24 cellular contexts compared by ENCODE assay signal in the genomic region with DNA sequence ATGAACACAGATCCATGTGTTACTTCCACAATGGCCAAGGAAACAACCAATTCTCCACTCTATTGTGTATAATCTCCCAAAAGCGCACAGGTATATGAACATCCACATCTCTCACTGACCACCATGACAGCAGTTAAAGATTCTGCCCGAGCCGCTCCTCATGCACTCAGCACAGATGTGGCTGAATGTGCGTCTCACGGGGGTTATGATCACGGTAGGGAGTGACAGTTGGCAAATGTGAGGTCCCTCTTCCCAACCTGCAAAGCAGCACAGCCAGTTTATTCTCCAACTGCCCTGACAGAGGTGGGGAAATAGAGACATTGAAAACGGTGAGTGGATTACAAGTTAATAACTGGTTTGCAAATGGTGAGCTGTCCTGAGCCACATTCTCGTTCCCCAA.
"Had no signal": no experiment of that assay in that cellular context is flagged by ENCODE, and none has a peak within 500 bp of the region (broad histone marks: within the 10 kb centered on the region; RNA-seq: fewer than 3 reads in every experiment).

No MANE protein-coding gene starts in this region.

- H3K27ac ChIP-seq: coronary artery, heart left ventricle, right lobe of liver, spleen, testis, transverse colon had no signal

- H3K36me3 ChIP-seq: right lobe of liver, transverse colon had no signal

- ATAC-seq: heart left ventricle; left colon; left ventricle myocardium superior; psoas muscle; right lobe of liver; stimulated activated naive B cell treated with anti-CD40 and anti-IgM and Interleukin-4, amounts not matched to agents 10 μg/mL and 1 μg/mL and 100 μg/mL, for 72 hours; stimulated activated naive CD8-positive, alpha-beta T cell treated with anti-CD3 and anti-CD28 coated beads, Interleukin-15, amount 100 ng/mL, for 72 hours had no signal

- H3K9me3 ChIP-seq: heart left ventricle, psoas muscle, right lobe of liver, spleen, testis, transverse colon had no signal

- H3K9me3 Mint-ChIP-seq: endodermal cell; nephron; stimulated activated naive B cell treated with anti-CD40 and anti-IgM and Interleukin-4, amounts not matched to agents 10 μg/mL and 1 μg/mL and 100 μg/mL, for 72 hours; stimulated activated naive CD8-positive, alpha-beta T cell treated with anti-CD3 and anti-CD28 coated beads, Interleukin-15, amount 100 ng/mL, for 72 hours had no signal

- H3K27me3 ChIP-seq: heart left ventricle, right lobe of liver, spleen, testis, transverse colon had no signal

- H3K4me3 ChIP-seq: coronary artery, heart left ventricle, lung, psoas muscle, right lobe of liver, spleen, testis, transverse colon had no signal

- H3K4me1 ChIP-seq: right lobe of liver, testis had no signal

- DNase-seq: effector CD4-positive, alpha-beta T cell; endodermal cell; erythroblast; foreskin melanocyte; heart left ventricle; hippocampal formation; left colon; left ventricle myocardium superior; mesenchymal stem cell; midbrain; psoas muscle; retina; right lobe of liver; spleen; stimulated activated CD4-positive, alpha-beta T cell treated with anti-CD3 and anti-CD28 coated beads, Interleukin-15, amount 100 ng/mL, for 24 hours; stimulated activated CD4-positive, alpha-beta T cell treated with anti-CD3 and anti-CD28 coated beads, Interleukin-1b, Interleukin-23, amount 100 ng/mL, for 48 hours; stimulated activated CD4-positive, alpha-beta T cell treated with anti-CD3 and anti-CD28 coated beads, Interleukin-4, amount 100 ng/mL, for 4 hours; stimulated activated naive B cell treated with anti-CD40 and anti-IgM and Interleukin-4, amounts not matched to agents 10 μg/mL and 1 μg/mL and 100 μg/mL, for 72 hours; stimulated activated naive CD8-positive, alpha-beta T cell treated with anti-CD3 and anti-CD28 coated beads, Interleukin-15, amount 100 ng/mL, for 72 hours; testis; transverse colon had no signal

- H3K27ac Mint-ChIP-seq: endodermal cell; nephron; stimulated activated naive CD8-positive, alpha-beta T cell treated with anti-CD3 and anti-CD28 coated beads, Interleukin-15, amount 100 ng/mL, for 72 hours had no signal
